Comparison of ENCODE assay signal across 15 cellular contexts in the genomic region with DNA sequence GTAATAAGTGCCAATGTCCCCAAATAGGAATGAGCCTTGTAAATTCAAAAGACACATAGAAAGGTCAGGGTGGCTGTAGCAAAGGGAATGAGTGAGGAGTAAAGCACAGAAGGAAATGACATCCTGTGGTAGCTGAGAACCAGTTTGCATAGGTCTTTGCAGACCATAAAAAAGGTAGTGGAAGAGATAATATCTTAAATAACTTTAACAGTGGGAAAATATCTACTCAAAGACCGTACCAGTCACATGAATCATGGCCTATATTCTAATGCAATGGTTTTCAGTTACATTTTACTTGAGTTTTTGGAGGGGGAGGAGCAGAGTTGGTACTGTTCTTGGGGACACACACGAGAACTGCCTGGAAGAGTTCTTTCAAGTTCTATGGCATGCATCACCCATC.
DNase-seq lines count a peak whose midpoint lies in the region; TF ChIP-seq lines count a peak whose summit lies in the region.
"Had no signal": no experiment of that assay in that cellular context is flagged by ENCODE, and none has a peak within 500 bp of the region (broad histone marks: within the 10 kb centered on the region; RNA-seq: fewer than 3 reads in every experiment).

No MANE protein-coding gene starts in this region.

- no peak overlapping the region for H2AFZ ChIP-seq in SK-N-SH (ENCODE audit: low read depth)

- no peaks in the 10 kb centered on the region for H3K36me3 Mint-ChIP-seq in activated CD4-positive, alpha-beta T cell treated with anti-CD3 and anti-CD28 coated beads, Interleukin-2, amount 10 ng/mL, durations not matched to agents 7 days and 5 days (ENCODE audit: low read depth)
- H3K36me3 Mint-ChIP-seq: CD4-positive, alpha-beta memory T cell had no signal

- H3K4me1 Mint-ChIP-seq in activated CD4-positive, alpha-beta T cell treated with anti-CD3 and anti-CD28 coated beads, Interleukin-2, amount 10 ng/mL, durations not matched to agents 7 days and 5 days = no peaks in the 10 kb centered on the region
- H3K4me1 Mint-ChIP-seq: CD4-positive, alpha-beta memory T cell had no signal

- no peak overlapping the region for H3K4me3 Mint-ChIP-seq in activated CD4-positive, alpha-beta T cell treated with anti-CD3 and anti-CD28 coated beads, Interleukin-2, amount 10 ng/mL, durations not matched to agents 7 days and 5 days
- H3K4me3 Mint-ChIP-seq: CD4-positive, alpha-beta memory T cell; HFFc6 had no signal

- H3K27ac ChIP-seq in SK-N-SH (ENCODE audit: low read depth in 2 of 2, low read length in 1 of 2) (peak overlapping the region; percentile 43 to 73; a peak in 3 of 4 replicates), substantia nigra (ENCODE audit: low read depth, low read length, poor library complexity, severe bottlenecking) (no peak overlapping the region)

- 19% methylated on average over 2 of the region's 2 CpGs for WGBS in SK-N-SH (ENCODE audit: low lambda C conversion rate)

- no peaks in the 10 kb centered on the region for H3K79me2 ChIP-seq in SK-N-SH (ENCODE audit: insufficient read depth)

- H3K9me3 Mint-ChIP-seq in activated CD4-positive, alpha-beta T cell treated with anti-CD3 and anti-CD28 coated beads, Interleukin-2, amount 10 ng/mL, durations not matched to agents 7 days and 5 days = peaks cover 8% of the 10 kb centered on the region

- H4K20me1 ChIP-seq in SK-N-SH (ENCODE audit: insufficient read depth) = no peaks in the 10 kb centered on the region

- CTCF ChIA-PET in SK-N-SH (lab: Yijun Ruan, JAX) = interaction anchor here (1.0 kb wide), 1 partner anchor 26 kb away, joined by 3 read pairs; no protein-coding TSS in a partner anchor
- CTCF ChIA-PET in activated CD4-positive, alpha-beta T cell treated with anti-CD3 and anti-CD28 coated beads, Interleukin-2, amount 10 ng/mL, durations not matched to agents 7 days and 5 days (lab: Charles Lee) = no interaction called here

- H3K4me2 ChIP-seq in SK-N-SH = 0 out of 2 replicates have a peak overlapping the region, but pooled peaks have one; percentile 12

- peak in 1 of 2 experiments; percentile 63; a peak in 1 of 4 replicates for TF ChIP-seq EP300 in SK-N-SH (IDR thresholded peaks at IDR 0.05; ENCODE audit: borderline replicate concordance in 1 of 2, low read depth in 1 of 2, low read length in 1 of 2)

- no peaks in the 10 kb centered on the region for H3K27me3 Mint-ChIP-seq in activated CD4-positive, alpha-beta T cell treated with anti-CD3 and anti-CD28 coated beads, Interleukin-2, amount 10 ng/mL, durations not matched to agents 7 days and 5 days
- H3K27me3 Mint-ChIP-seq: CD4-positive, alpha-beta memory T cell had no signal

- H3F3A ChIP-seq in SK-N-SH (replicated peaks; ENCODE audit: insufficient read depth) = peaks cover 4% of the 10 kb centered on the region

- no peak overlapping the region for H3K4me3 ChIP-seq in SK-N-SH (ENCODE audit: low read depth in 2 of 2, low read length in 1 of 2)
- no peak overlapping the region for H3K4me3 ChIP-seq in fibroblast of villous mesenchyme (ENCODE audit: low read depth, low read length)
- H3K4me3 ChIP-seq: HAP-1 had no signal

- POLR2A ChIA-PET in SK-N-SH (lab: Yijun Ruan, JAX) = no interaction called here
- POLR2A ChIA-PET in activated CD4-positive, alpha-beta T cell treated with anti-CD3 and anti-CD28 coated beads, Interleukin-2, amount 10 ng/mL, durations not matched to agents 7 days and 5 days (lab: Charles Lee) = no interaction called here

- no peak overlapping the region for H3K27ac Mint-ChIP-seq in activated CD4-positive, alpha-beta T cell treated with anti-CD3 and anti-CD28 coated beads, Interleukin-2, amount 10 ng/mL, durations not matched to agents 7 days and 5 days
- H3K27ac Mint-ChIP-seq: CD4-positive, alpha-beta memory T cell; HFFc6 had no signal

- TF ChIP-seq CTCF in SK-N-SH (IDR thresholded peaks at IDR 0.05) (no peak), fibroblast of villous mesenchyme (IDR thresholded peaks at IDR 0.05; ENCODE audit: insufficient read depth, low read depth, low read length) (no peak)

- no peak for TF ChIP-seq RAD21 in SK-N-SH (IDR thresholded peaks at IDR 0.05; ENCODE audit: low read length)

- no peak overlapping the region; the same call in 1 of the 2 replicates for H3K9ac ChIP-seq in SK-N-SH

- no peaks in the 10 kb centered on the region for H3K36me3 ChIP-seq in SK-N-SH (replicated peaks in 1 of 2; ENCODE audit: control insufficient read depth in 1 of 2, insufficient read depth in 2 of 2, low read length in 1 of 2)
- H3K36me3 ChIP-seq: HAP-1 had no signal

- H3K4me1 ChIP-seq in SK-N-SH (ENCODE audit: control insufficient read depth in 1 of 2, insufficient read depth in 2 of 2, low read depth in 1 of 2, low read length in 1 of 2) = peaks cover 5 to 12% of the 10 kb centered on the region in 2 experiments
- H3K4me1 ChIP-seq: HAP-1 had no signal

- no peaks in the 10 kb centered on the region for H3K9me2 ChIP-seq in SK-N-SH

- no peaks in the 10 kb centered on the region for H3K27me3 ChIP-seq in SK-N-SH (ENCODE audit: insufficient read depth)

- peak; percentile 42 for DNase-seq in M059J (ENCODE audit: low read depth)
- no peak for DNase-seq in SK-N-SH
- DNase-seq in fibroblast of villous mesenchyme (ENCODE audit: low read depth) = peak; percentile 22
- DNase-seq in activated CD4-positive, alpha-beta T cell treated with anti-CD3 and anti-CD28 coated beads, Interleukin-2, amount 10 ng/mL, durations not matched to agents 7 days and 5 days = no peak
- no peak for DNase-seq in islet precursor cell
- no peak for DNase-seq in substantia nigra (lab: John Stamatoyannopoulos, UW)
- DNase-seq: C1 segment of cervical spinal cord; Calu3; CD4-positive, alpha-beta memory T cell; COR-L47; DMS53; DMS79 treated with DMSO at 0.1 percent for 48 hours; GOT3; HFFc6 had no signal

- no peaks in the 10 kb centered on the region for H3K9me3 ChIP-seq in SK-N-SH
- H3K9me3 ChIP-seq: HAP-1 had no signal

TF ChIP-seq in SK-N-SH, 30 proteins besides CTCF, POLR2A, EP300 and RAD21 (continues in another document):
- TF ChIP-seq NRF1 (IDR thresholded peaks at IDR 0.05; ENCODE audit: low read depth, low read length) (no peak), GABPA (IDR thresholded peaks at IDR 0.05; ENCODE audit: low read depth) (no peak), JUND (IDR thresholded peaks at IDR 0.05) (peak; percentile 73), TCF12 (IDR thresholded peaks at IDR 0.05) (peak; percentile 74), SMC3 (IDR thresholded peaks at IDR 0.05; ENCODE audit: low read depth, low read length) (no peak), YY1 (IDR thresholded peaks at IDR 0.05; ENCODE audit: low read depth) (no peak), FOXM1 (IDR thresholded peaks at IDR 0.05; ENCODE audit: low read depth) (no peak), FOSL2 (IDR thresholded peaks at IDR 0.05; ENCODE audit: borderline replicate concordance, low read depth) (peak; percentile 56; the same call in 1 of the 2 replicates), FOXJ3 (CRISPR knock-in tag; IDR thresholded peaks at IDR 0.05) (no peak), RCOR1 (IDR thresholded peaks at IDR 0.05; ENCODE audit: low read length) (no peak), MEF2A (IDR thresholded peaks at IDR 0.05; ENCODE audit: borderline replicate concordance, low read depth) (no peak), EZH2phosphoT487 (IDR thresholded peaks at IDR 0.05; ENCODE audit: borderline replicate concordance, low read depth) (no peak), RXRA (IDR thresholded peaks at IDR 0.05; ENCODE audit: borderline replicate concordance, low read depth) (no peak), NFIC (IDR thresholded peaks at IDR 0.05; ENCODE audit: borderline replicate concordance) (peak; percentile 14; the same call in 1 of the 2 replicates), TAF1 (IDR thresholded peaks at IDR 0.05; ENCODE audit: borderline replicate concordance, low read depth, low read length) (no peak), SIN3A (IDR thresholded peaks at IDR 0.05; ENCODE audit: borderline replicate concordance, low read depth, low read length) (no peak), CHD2 (IDR thresholded peaks at IDR 0.05; ENCODE audit: low read length, partially characterized antibody) (no peak), POLR2AphosphoS5 (IDR thresholded peaks at IDR 0.05; ENCODE audit: low read depth, low read length) (no peak)
- TF ChIP-seq, protein P1, sequence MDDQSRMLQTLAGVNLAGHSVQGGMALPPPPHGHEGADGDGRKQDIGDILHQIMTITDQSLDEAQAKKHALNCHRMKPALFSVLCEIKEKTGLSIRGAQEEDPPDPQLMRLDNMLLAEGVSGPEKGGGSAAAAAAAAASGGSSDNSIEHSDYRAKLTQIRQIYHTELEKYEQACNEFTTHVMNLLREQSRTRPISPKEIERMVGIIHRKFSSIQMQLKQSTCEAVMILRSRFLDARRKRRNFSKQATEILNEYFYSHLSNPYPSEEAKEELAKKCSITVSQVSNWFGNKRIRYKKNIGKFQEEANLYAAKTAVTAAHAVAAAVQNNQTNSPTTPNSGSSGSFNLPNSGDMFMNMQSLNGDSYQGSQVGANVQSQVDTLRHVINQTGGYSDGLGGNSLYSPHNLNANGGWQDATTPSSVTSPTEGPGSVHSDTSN (IDR thresholded peaks at IDR 0.05) = peak; percentile 40; the same call in 1 of the 2 replicates
- TF ChIP-seq, protein P2, sequence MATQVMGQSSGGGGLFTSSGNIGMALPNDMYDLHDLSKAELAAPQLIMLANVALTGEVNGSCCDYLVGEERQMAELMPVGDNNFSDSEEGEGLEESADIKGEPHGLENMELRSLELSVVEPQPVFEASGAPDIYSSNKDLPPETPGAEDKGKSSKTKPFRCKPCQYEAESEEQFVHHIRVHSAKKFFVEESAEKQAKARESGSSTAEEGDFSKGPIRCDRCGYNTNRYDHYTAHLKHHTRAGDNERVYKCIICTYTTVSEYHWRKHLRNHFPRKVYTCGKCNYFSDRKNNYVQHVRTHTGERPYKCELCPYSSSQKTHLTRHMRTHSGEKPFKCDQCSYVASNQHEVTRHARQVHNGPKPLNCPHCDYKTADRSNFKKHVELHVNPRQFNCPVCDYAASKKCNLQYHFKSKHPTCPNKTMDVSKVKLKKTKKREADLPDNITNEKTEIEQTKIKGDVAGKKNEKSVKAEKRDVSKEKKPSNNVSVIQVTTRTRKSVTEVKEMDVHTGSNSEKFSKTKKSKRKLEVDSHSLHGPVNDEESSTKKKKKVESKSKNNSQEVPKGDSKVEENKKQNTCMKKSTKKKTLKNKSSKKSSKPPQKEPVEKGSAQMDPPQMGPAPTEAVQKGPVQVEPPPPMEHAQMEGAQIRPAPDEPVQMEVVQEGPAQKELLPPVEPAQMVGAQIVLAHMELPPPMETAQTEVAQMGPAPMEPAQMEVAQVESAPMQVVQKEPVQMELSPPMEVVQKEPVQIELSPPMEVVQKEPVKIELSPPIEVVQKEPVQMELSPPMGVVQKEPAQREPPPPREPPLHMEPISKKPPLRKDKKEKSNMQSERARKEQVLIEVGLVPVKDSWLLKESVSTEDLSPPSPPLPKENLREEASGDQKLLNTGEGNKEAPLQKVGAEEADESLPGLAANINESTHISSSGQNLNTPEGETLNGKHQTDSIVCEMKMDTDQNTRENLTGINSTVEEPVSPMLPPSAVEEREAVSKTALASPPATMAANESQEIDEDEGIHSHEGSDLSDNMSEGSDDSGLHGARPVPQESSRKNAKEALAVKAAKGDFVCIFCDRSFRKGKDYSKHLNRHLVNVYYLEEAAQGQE (IDR thresholded peaks at IDR 0.05; ENCODE audit: low read depth, low read length) = no peak

Comparison
In these comparisons a context has a peak if more than half of its experiments do, and no peak if none do; other contexts are left out.
1. DNase-seq: peak in M059J (single experiment) and fibroblast of villous mesenchyme (single experiment); none in SK-N-SH (single experiment), activated CD4-positive, alpha-beta T cell treated with anti-CD3 and anti-CD28 coated beads, Interleukin-2, amount 10 ng/mL, durations not matched to agents 7 days and 5 days (single experiment), islet precursor cell (single experiment) and substantia nigra (0 of 49).